12 cellular contexts compared by ENCODE assay signal in genomic region chr19:41546386-41546789, GRCh38. TPM values are rescaled to one million over a fixed set of nuclear protein-coding genes. Genes with fewer than 3 reads are reported as not detected.
DNase-seq lines count a peak whose midpoint lies in the region; ATAC-seq, FAIRE-seq and TF ChIP-seq lines count a peak whose summit lies in the region.
"Had no signal": no experiment of that assay in that cellular context is flagged by ENCODE, and none has a peak within 500 bp of the region (broad histone marks: within the 10 kb centered on the region; RNA-seq: fewer than 3 reads in every experiment).

No MANE protein-coding gene starts in this region.

- FAIRE-seq in GM12892 (lab: Jason Lieb, UNC), result peak; percentile 91
- no peak for FAIRE-seq in H54 (lab: Jason Lieb, UNC)

- H2BK15ac ChIP-seq in neuronal stem cell (ENCODE audit: low read length), result no peak overlapping the region

- no peak overlapping the region for H2BK5ac ChIP-seq in neuronal stem cell (ENCODE audit: low read length)

- H3K27ac Mint-ChIP-seq in activated naive CD8-positive, alpha-beta T cell treated with anti-CD3 and anti-CD28 coated beads, Interleukin-2, amount 50 U/mL, for 24 hours, result peak overlapping the region; percentile 100
- no peak overlapping the region for H3K27ac Mint-ChIP-seq in Calu3 (ENCODE audit: unreplicated experiment)
- H3K27ac Mint-ChIP-seq: brain had no signal

- peak; percentile 53; the same call in 1 of the 2 replicates for TF ChIP-seq POLR2A in GM12892 (IDR thresholded peaks at IDR 0.05; ENCODE audit: low read depth, low read length)
- TF ChIP-seq POLR2A in H54 (IDR thresholded peaks at IDR 0.05; ENCODE audit: low read depth, low read length), result no peak

- H2AK5ac ChIP-seq in neuronal stem cell (ENCODE audit: low read depth, low read length), result peak overlapping the region; percentile 61

- TF ChIP-seq CTCF in Loucy (conservative IDR thresholded peaks at IDR 0.05; ENCODE audit: low read length) (no peak), osteoblast (IDR thresholded peaks at IDR 0.05; ENCODE audit: extremely low read depth, low read depth, low read length) (no peak), Calu3 (IDR thresholded peaks at IDR 0.05; ENCODE audit: unreplicated experiment) (no peak)

- H3F3A ChIP-seq in Loucy (ENCODE audit: low read depth), result peaks cover 12% of the 10 kb centered on the region

- no TSS peak for BruUV-seq in Calu3 (replicated peaks; lab: Mats Ljungman, UMichigan)

- ATAC-seq in activated naive CD8-positive, alpha-beta T cell treated with anti-CD3 and anti-CD28 coated beads, Interleukin-2, amount 50 U/mL, for 24 hours, result peak; percentile 23
- no peak for ATAC-seq in GM21786 (IDR thresholded peaks at IDR 0.05; ENCODE audit: unreplicated experiment)

- H3K36me3 ChIP-seq in Loucy (ENCODE audit: insufficient read depth, low read length) (no peaks in the 10 kb centered on the region), neuronal stem cell (replicated peaks in 1 of 2; ENCODE audit: control insufficient read depth in 2 of 2, insufficient read depth in 2 of 2, low read length in 2 of 2) (no peaks in the 10 kb centered on the region), osteoblast (ENCODE audit: insufficient read depth, low read length) (no peaks in the 10 kb centered on the region)
- H3K36me3 ChIP-seq: SJSA1, thoracic aorta had no signal

- CTCF ChIA-PET in Calu3 (lab: Charles Lee), result interaction anchor here (0.9 kb wide), 1 partner anchor 104 kb away, joined by 8 read pairs; the partner anchor contains the start of gene ERICH4

- H3K27ac ChIP-seq in neuronal stem cell (replicated peaks; ENCODE audit: low read length) (no peak overlapping the region), osteoblast (ENCODE audit: low read depth, low read length) (no peak overlapping the region)
- H3K27ac ChIP-seq: SJSA1 had no signal

- H3K27me3 ChIP-seq in Loucy (ENCODE audit: insufficient read depth, low read length, poor library complexity, severe bottlenecking), result no peaks in the 10 kb centered on the region
- no peaks in the 10 kb centered on the region for H3K27me3 ChIP-seq in neuronal stem cell (ENCODE audit: control insufficient read depth in 3 of 3, insufficient read depth in 3 of 3, low read depth in 1 of 3, low read length in 3 of 3)
- H3K27me3 ChIP-seq in osteoblast (ENCODE audit: insufficient read depth, low read length), result peaks cover 13% of the 10 kb centered on the region

- no peak overlapping the region for H3K14ac ChIP-seq in neuronal stem cell (ENCODE audit: low read length)

- H3K4me3 ChIP-seq in Loucy (ENCODE audit: low read length, poor library complexity, severe bottlenecking) (no peak overlapping the region), neuronal stem cell (ENCODE audit: low read length in 2 of 2) (no peak overlapping the region), osteoblast (ENCODE audit: insufficient read depth, low read length) (no peak overlapping the region)
- H3K4me3 ChIP-seq: SJSA1 had no signal

- H3K9me2 ChIP-seq in Loucy (replicated peaks; ENCODE audit: low read depth, low read length), result no peaks in the 10 kb centered on the region

- no peak overlapping the region for H3K4ac ChIP-seq in neuronal stem cell (ENCODE audit: low read length)

- DNase-seq in GM12892 (ENCODE audit: insufficient read length) (no peak), neuronal stem cell (ENCODE audit: low spot score) (no peak), osteoblast (ENCODE audit: insufficient read length, low spot score, missing footprints) (no peak), H54 (ENCODE audit: insufficient read length, low spot score) (no peak), Calu3 (no peak)
- DNase-seq in activated naive CD8-positive, alpha-beta T cell treated with anti-CD3 and anti-CD28 coated beads, Interleukin-2, amount 50 U/mL, for 24 hours, result peak; percentile 54

- H3K4me1 Mint-ChIP-seq in activated naive CD8-positive, alpha-beta T cell treated with anti-CD3 and anti-CD28 coated beads, Interleukin-2, amount 50 U/mL, for 24 hours, result peaks cover 73% of the 10 kb centered on the region
- H3K4me1 Mint-ChIP-seq in Calu3 (ENCODE audit: low read depth, unreplicated experiment), result peaks cover 32% of the 10 kb centered on the region
- H3K4me1 Mint-ChIP-seq: brain had no signal

- H3K4me3 Mint-ChIP-seq in activated naive CD8-positive, alpha-beta T cell treated with anti-CD3 and anti-CD28 coated beads, Interleukin-2, amount 50 U/mL, for 24 hours, result peak overlapping the region; percentile 76
- no peak overlapping the region for H3K4me3 Mint-ChIP-seq in Calu3 (ENCODE audit: low read depth, unreplicated experiment)
- H3K4me3 Mint-ChIP-seq: brain had no signal

- peak overlapping the region; percentile 30 for H4K8ac ChIP-seq in neuronal stem cell (ENCODE audit: low read depth, low read length)

- no peak overlapping the region for H2BK120ac ChIP-seq in neuronal stem cell (ENCODE audit: low read depth, low read length)

- H3K9me3 ChIP-seq in Loucy (ENCODE audit: insufficient read depth, low read depth, low read length) (no peaks in the 10 kb centered on the region), neuronal stem cell (replicated peaks in 1 of 2; ENCODE audit: control insufficient read depth in 2 of 2, insufficient read depth in 1 of 2, low read depth in 1 of 2, low read length in 2 of 2) (no peaks in the 10 kb centered on the region), osteoblast (ENCODE audit: low read depth, low read length) (no peaks in the 10 kb centered on the region)
- H3K9me3 ChIP-seq: SJSA1, thoracic aorta had no signal

- no CpG with 5 or more reads among the region's 6 CpGs for WGBS in neuronal stem cell (ENCODE audit: extremely low coverage in 2 of 2, insufficient read length in 2 of 2, insufficient replicate concordance in 1 of 2), 2 donors

- intact Hi-C loops in Calu3 (cut with micrococcal nuclease; ENCODE audit: unreplicated experiment), result no loop called here

- H4K91ac ChIP-seq in neuronal stem cell (ENCODE audit: low read depth, low read length, poor library complexity), result no peak overlapping the region

- peak overlapping the region; percentile 31 for H3K9ac ChIP-seq in Loucy (ENCODE audit: low read depth, low read length, poor library complexity, severe bottlenecking)
- H3K9ac ChIP-seq in neuronal stem cell (ENCODE audit: low read depth, low read length, poor library complexity), result no peak overlapping the region

- peak overlapping the region; percentile 76 for H2AFZ ChIP-seq in Loucy (ENCODE audit: low read length)
- H2AFZ ChIP-seq in neuronal stem cell (ENCODE audit: low read length), result peak overlapping the region; percentile 4
- H2AFZ ChIP-seq in osteoblast (ENCODE audit: low read length), result no peak overlapping the region

- peak overlapping the region; percentile 36 for H3K4me2 ChIP-seq in Loucy (ENCODE audit: low read depth, low read length, poor library complexity, severe bottlenecking)
- H3K4me2 ChIP-seq in neuronal stem cell (ENCODE audit: insufficient read depth, low read length, poor library complexity, severe bottlenecking), result no peak overlapping the region
- no peak overlapping the region for H3K4me2 ChIP-seq in osteoblast (ENCODE audit: insufficient read depth, low read length)

- H3K18ac ChIP-seq in neuronal stem cell (ENCODE audit: low read length), result no peak overlapping the region

- peaks cover 16% of the 10 kb centered on the region for H3K36me3 Mint-ChIP-seq in activated naive CD8-positive, alpha-beta T cell treated with anti-CD3 and anti-CD28 coated beads, Interleukin-2, amount 50 U/mL, for 24 hours (ENCODE audit: low read depth)
- no peaks in the 10 kb centered on the region for H3K36me3 Mint-ChIP-seq in Calu3 (ENCODE audit: insufficient read depth, unreplicated experiment)
- H3K36me3 Mint-ChIP-seq: brain had no signal

- no peak overlapping the region for H3K23ac ChIP-seq in neuronal stem cell (ENCODE audit: low read depth, low read length, poor library complexity)

- H3K27me3 Mint-ChIP-seq in activated naive CD8-positive, alpha-beta T cell treated with anti-CD3 and anti-CD28 coated beads, Interleukin-2, amount 50 U/mL, for 24 hours, result no peaks in the 10 kb centered on the region
- peaks cover 42% of the 10 kb centered on the region for H3K27me3 Mint-ChIP-seq in Calu3 (ENCODE audit: unreplicated experiment)

- H4K20me1 ChIP-seq in Loucy (ENCODE audit: insufficient read depth, low read length, poor library complexity, severe bottlenecking) (no peaks in the 10 kb centered on the region), osteoblast (ENCODE audit: insufficient read depth, low read length) (no peaks in the 10 kb centered on the region)

- H3K79me2 ChIP-seq in Loucy (ENCODE audit: insufficient read depth, low read length) (peaks cover 20% of the 10 kb centered on the region), osteoblast (ENCODE audit: insufficient read depth, low read length) (no peaks in the 10 kb centered on the region)

- H3K4me1 ChIP-seq in Loucy (ENCODE audit: insufficient read depth, low read length, poor library complexity, severe bottlenecking), result peaks cover 60% of the 10 kb centered on the region
- H3K4me1 ChIP-seq in neuronal stem cell (ENCODE audit: control insufficient read depth in 2 of 2, insufficient read depth in 1 of 2, low read depth in 1 of 2, low read length in 2 of 2), result peaks cover 8 to 15% of the 10 kb centered on the region in 2 donors
- no peaks in the 10 kb centered on the region for H3K4me1 ChIP-seq in osteoblast (ENCODE audit: insufficient read depth, low read length)
- H3K4me1 ChIP-seq: SJSA1 had no signal

- no peaks in the 10 kb centered on the region for H3K9me3 Mint-ChIP-seq in activated naive CD8-positive, alpha-beta T cell treated with anti-CD3 and anti-CD28 coated beads, Interleukin-2, amount 50 U/mL, for 24 hours
- H3K9me3 Mint-ChIP-seq in Calu3 (ENCODE audit: low read depth, unreplicated experiment), result no peaks in the 10 kb centered on the region

- no peaks in the 10 kb centered on the region for H3K79me1 ChIP-seq in neuronal stem cell (ENCODE audit: low read depth, low read length)

- H2BK12ac ChIP-seq in neuronal stem cell (ENCODE audit: low read length), result no peak overlapping the region

RNA-seq across cellular contexts. Expression of gene CEACAM21, which starts 29.6 kb away (rescaled TPM):
- 21.8 TPM for polyA plus RNA-seq in GM12892 (2012; ENCODE audit: missing spikeins)
- 1.2 TPM for polyA plus RNA-seq in neuronal stem cell (2013, experiment 1 of 2)
- 0.83 TPM for polyA plus RNA-seq in neuronal stem cell (2013, experiment 2 of 2)
- total RNA-seq in osteoblast (not detected in 2 replicates), Calu3 (2022) (not detected in 2 replicates)
- total RNA-seq: HT1080, SJSA1 had no signal
